In genomic region chr7:91266067-91266930, GRCh38 we compare ENCODE assay signal across 1 cellular context.
TF ChIP-seq lines count a peak whose summit lies in the region.

No MANE protein-coding gene starts in this region.

TF ChIP-seq in K562, 482 proteins besides CTCF, POLR2A, EP300 and RAD21:
- TF ChIP-seq ILF3 (IDR thresholded peaks at IDR 0.05; ENCODE audit: borderline replicate concordance) (no peak), NFIC (IDR thresholded peaks at IDR 0.05) (peak; percentile 81), MEF2D (tag; conservative IDR thresholded peaks at IDR 0.05; ENCODE audit: low read depth) (no peak), DMBX1 (CRISPR knock-in tag; IDR thresholded peaks at IDR 0.05; ENCODE audit: borderline replicate concordance) (no peak)
